In the genomic region with DNA sequence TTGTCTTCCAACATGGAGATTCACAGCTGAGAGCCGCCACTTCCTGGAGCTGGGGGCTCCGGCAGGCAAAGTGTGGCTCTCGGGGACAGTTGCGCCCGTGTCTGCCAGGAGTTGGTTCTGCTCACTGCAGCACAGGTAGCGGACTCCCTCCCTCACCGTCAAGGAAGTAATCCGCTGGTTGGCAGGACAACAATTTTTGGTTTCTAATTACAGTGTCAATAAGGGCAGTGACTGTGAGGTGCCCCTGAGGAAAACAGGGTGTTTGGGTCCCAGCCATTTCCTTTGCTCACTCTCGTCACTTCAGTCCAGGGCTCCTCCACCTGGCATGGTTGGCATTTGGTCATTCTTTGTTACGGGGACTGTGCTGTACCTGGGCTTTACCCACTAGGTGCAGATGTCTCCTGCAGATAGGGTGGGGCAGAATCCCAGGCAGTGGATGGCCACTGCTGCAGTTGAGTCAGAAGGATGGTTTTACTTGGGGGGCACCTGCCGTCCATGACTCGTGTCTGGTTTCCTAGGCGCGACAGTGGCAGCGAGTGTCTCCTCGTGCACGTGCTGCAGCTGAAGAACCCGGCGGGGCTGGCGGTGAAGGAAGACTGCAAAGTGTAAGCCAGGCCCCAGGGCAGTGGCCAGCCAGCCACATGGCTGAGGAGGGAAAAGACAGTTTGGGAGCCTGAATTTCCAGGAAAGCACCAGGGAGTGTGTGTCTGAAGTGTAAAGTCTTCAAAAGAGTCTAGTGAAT, we compare ENCODE assay signal across 26 cellular contexts. TPM values are rescaled to one million over a fixed set of nuclear protein-coding genes. Genes with fewer than 3 reads are reported as not detected.
"Had no signal": no experiment of that assay in that cellular context is flagged by ENCODE, and none has a peak within 500 bp of the region (broad histone marks: within the 10 kb centered on the region; RNA-seq: fewer than 3 reads in every experiment).

No MANE protein-coding gene starts in this region.

- ATAC-seq: activated CD8-positive, alpha-beta T cell treated with anti-CD3 and anti-CD28 coated beads for 36 hours; activated T-cell treated with anti-CD3 and anti-CD28 coated beads, Interleukin-2, amount 50 U/mL, for 72 hours; activated T-helper 17 cell treated with anti-CD3 and anti-CD28 coated beads, Interleukin-2, amount 50 U/mL, for 72 hours; Panc1 had no signal

- DNase-seq: activated CD4-positive, alpha-beta T cell treated with anti-CD3 and anti-CD28 coated beads, Interleukin-2, amount 10 ng/mL, durations not matched to agents 24 days and 14 days; activated CD4-positive, alpha-beta T cell treated with anti-CD3 and anti-CD28 coated beads, Interleukin-2, amount 50 U/mL, for 4 hours; activated CD8-positive, alpha-beta T cell treated with anti-CD3 and anti-CD28 coated beads for 36 hours; activated effector memory CD4-positive, alpha-beta T cell treated with anti-CD3 and anti-CD28 coated beads, Interleukin-2, amount 50 U/mL, for 16 hours; activated naive CD4-positive, alpha-beta T cell; activated naive CD4-positive, alpha-beta T cell treated with anti-CD3 and anti-CD28 coated beads, Interleukin-2, amount 50 U/mL, for 16 hours; activated naive CD8-positive, alpha-beta T cell treated with anti-CD3 and anti-CD28 coated beads for 36 hours; activated T-cell treated with anti-CD3 and anti-CD28 coated beads, Interleukin-2, amount 50 U/mL, for 1 hour; activated T-cell treated with anti-CD3 and anti-CD28 coated beads, Interleukin-2, amount 50 U/mL, for 72 hours; amniotic stem cell; brain microvascular endothelial cell; central memory CD4-positive, alpha-beta T cell; NCI-H1092 treated with DMSO at 0.1 percent for 48 hours; NCI-H146; NCI-H187; NCI-H2081 treated with DMSO at 0.1 percent for 48 hours; NCI-H226; NCI-H446 treated with DMSO at 0.1 percent for 48 hours; NCI-H524; NCI-H774; SHP77; SJCRH30 had no signal

- H3K27me3 ChIP-seq: brain microvascular endothelial cell, SJCRH30 had no signal

- FAIRE-seq: TTC549 had no signal

- H3K27ac ChIP-seq: brain microvascular endothelial cell, SJCRH30, SK-N-MC had no signal

- H3K36me3 ChIP-seq: brain microvascular endothelial cell, SJCRH30 had no signal

- H3K4me3 ChIP-seq: SJCRH30, SK-N-MC had no signal

- H3K4me1 ChIP-seq: SJCRH30 had no signal

RNA-seq across cellular contexts. Expression of a gene that starts 32.1 kb away (rescaled TPM):
- total RNA-seq: activated CD4-positive, alpha-beta T cell treated with anti-CD3 and anti-CD28 coated beads, Interleukin-2, amount 10 ng/mL, durations not matched to agents 24 days and 14 days; activated CD8-positive, alpha-beta T cell treated with anti-CD3 and anti-CD28 coated beads for 36 hours had no signal
